Comparison of ENCODE assay signal across 22 cellular contexts in the genomic region with DNA sequence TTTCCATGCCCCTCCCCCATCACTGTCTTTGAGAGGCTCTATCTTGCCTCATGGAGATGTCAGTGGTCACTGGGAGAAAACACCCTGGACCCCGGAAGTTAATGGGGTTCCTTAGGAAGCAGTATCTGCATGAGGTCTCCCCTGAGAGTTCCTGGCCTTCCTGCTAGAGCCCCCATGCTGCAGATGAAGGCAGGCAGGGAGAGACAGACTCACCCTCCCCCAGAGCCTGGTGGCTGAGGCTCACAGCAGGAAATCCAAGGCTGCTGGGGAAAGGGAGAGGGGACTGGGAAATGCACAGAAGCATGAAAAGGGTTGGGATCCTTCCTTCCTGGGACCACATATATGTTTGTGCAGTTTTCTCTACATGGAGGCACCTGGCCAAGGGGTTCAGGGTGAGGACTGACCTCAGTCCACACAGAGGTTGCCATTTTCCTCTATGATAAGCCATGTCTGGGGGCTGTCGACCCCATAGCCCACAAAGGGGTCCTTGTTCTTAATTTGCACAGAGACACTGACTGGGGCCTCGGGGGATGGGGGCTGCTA.
A peak's percentile ranks its signal among the peaks of the same experiment; 100 is the strongest.
DNase-seq lines count a peak whose midpoint lies in the region; ATAC-seq and TF ChIP-seq lines count a peak whose summit lies in the region.
"Had no signal": no experiment of that assay in that cellular context is flagged by ENCODE, and none has a peak within 500 bp of the region (broad histone marks: within the 10 kb centered on the region; RNA-seq: fewer than 3 reads in every experiment).

No MANE protein-coding gene starts in this region.

- H3K79me2 ChIP-seq in hepatocyte = no peaks in the 10 kb centered on the region

- peak overlapping the region; percentile 90 for H3K27ac ChIP-seq in hepatocyte
- H3K27ac ChIP-seq: A549, C4-2B, HL-60, PC-9, RWPE1 had no signal

- H3K27me3 ChIP-seq in Caco-2 (replicated peaks; ENCODE audit: control insufficient read depth, insufficient read depth, low read length) = no peaks in the 10 kb centered on the region; the same call in 1 of the 2 replicates
- no peaks in the 10 kb centered on the region for H3K27me3 ChIP-seq in hepatocyte
- H3K27me3 ChIP-seq: MG63 had no signal

- H3K4me1 ChIP-seq in Caco-2 (peaks cover 29% of the 10 kb centered on the region), hepatocyte (ENCODE audit: insufficient read depth) (peaks cover 19% of the 10 kb centered on the region)
- H3K4me1 ChIP-seq: A549 had no signal

- no TSS peak for BruUV-seq in Caco-2 (replicated peaks; lab: Mats Ljungman, UMichigan)

- CTCF ChIA-PET in Caco-2 (lab: Charles Lee) = no interaction called here
- CTCF ChIA-PET in WTC11 (lab: Charles Lee) = interaction anchor here (1.8 kb wide), 1 partner anchor 12 kb away, joined by 4 read pairs; no protein-coding TSS in a partner anchor
- CTCF ChIA-PET in activated CD8-positive, alpha-beta T cell treated with anti-CD3 and anti-CD28 coated beads for 36 hours (lab: Charles Lee) = no interaction called here

- H3K4me3 Mint-ChIP-seq in Caco-2 (ENCODE audit: unreplicated experiment) = no peak overlapping the region
- no peak overlapping the region for H3K4me3 Mint-ChIP-seq in WTC11
- no peak overlapping the region for H3K4me3 Mint-ChIP-seq in osteocyte (ENCODE audit: unreplicated experiment)
- H3K4me3 Mint-ChIP-seq in activated CD8-positive, alpha-beta T cell treated with anti-CD3 and anti-CD28 coated beads for 36 hours = no peak overlapping the region
- H3K4me3 Mint-ChIP-seq: IgD-negative memory B cell had no signal

- DNase-seq in Caco-2 (no peak), WTC11 (ENCODE audit: low spot score) (no peak), hepatocyte (ENCODE audit: low spot score) (no peak), osteocyte (ENCODE audit: extremely low spot score, unreplicated experiment) (peak; percentile 44), NCI-H2227 (lab: John Stamatoyannopoulos, UW; ENCODE audit: unreplicated experiment) (no peak), NOMO-1 treated with DMSO at 0.1 percent for 48 hours (lab: John Stamatoyannopoulos, UW; ENCODE audit: unreplicated experiment) (no peak)
- no peak for DNase-seq in activated CD8-positive, alpha-beta T cell treated with anti-CD3 and anti-CD28 coated beads for 36 hours
- DNase-seq: DMS79 treated with DMSO at 0.1 percent for 48 hours, Kasumi-1, MG63, NCI-H1092 treated with DMSO at 0.1 percent for 48 hours, NCI-H2081 treated with DMSO at 0.1 percent for 48 hours, NCI-H2227 treated with DMSO at 0.1 percent for 48 hours, NCI-H524, PC-9, SIG-M5 had no signal

- H3K9me3 Mint-ChIP-seq in Caco-2 (ENCODE audit: unreplicated experiment) (no peaks in the 10 kb centered on the region), WTC11 (no peaks in the 10 kb centered on the region), osteocyte (ENCODE audit: unreplicated experiment) (no peaks in the 10 kb centered on the region)
- no peaks in the 10 kb centered on the region for H3K9me3 Mint-ChIP-seq in activated CD8-positive, alpha-beta T cell treated with anti-CD3 and anti-CD28 coated beads for 36 hours

- no peaks in the 10 kb centered on the region; the same call in 1 of the 2 replicates for H3K9me3 ChIP-seq in Caco-2
- no peaks in the 10 kb centered on the region for H3K9me3 ChIP-seq in hepatocyte (ENCODE audit: low read depth)
- H3K9me3 ChIP-seq: A549, HAP-1, MG63 had no signal

- no peaks in the 10 kb centered on the region for H3K4me1 Mint-ChIP-seq in Caco-2 (ENCODE audit: low read depth, unreplicated experiment)
- peaks cover 24% of the 10 kb centered on the region for H3K4me1 Mint-ChIP-seq in WTC11
- H3K4me1 Mint-ChIP-seq in osteocyte (ENCODE audit: unreplicated experiment) = no peaks in the 10 kb centered on the region
- H3K4me1 Mint-ChIP-seq in activated CD8-positive, alpha-beta T cell treated with anti-CD3 and anti-CD28 coated beads for 36 hours (ENCODE audit: low read depth) = no peaks in the 10 kb centered on the region
- H3K4me1 Mint-ChIP-seq: IgD-negative memory B cell had no signal

- H3K4me3 ChIP-seq in Caco-2 (ENCODE audit: low read depth, low read length) (no peak overlapping the region), hepatocyte (no peak overlapping the region)
- H3K4me3 ChIP-seq: A549, HAP-1, MG63, PC-9 had no signal

- H3K36me3 Mint-ChIP-seq in Caco-2 (ENCODE audit: insufficient read depth, unreplicated experiment) (no peaks in the 10 kb centered on the region), WTC11 (no peaks in the 10 kb centered on the region), osteocyte (ENCODE audit: unreplicated experiment) (no peaks in the 10 kb centered on the region)
- H3K36me3 Mint-ChIP-seq in activated CD8-positive, alpha-beta T cell treated with anti-CD3 and anti-CD28 coated beads for 36 hours (ENCODE audit: low read depth) = no peaks in the 10 kb centered on the region
- H3K36me3 Mint-ChIP-seq: IgD-negative memory B cell had no signal

- 0 out of 2 replicates have a peak, but pooled peaks have one; percentile 21 for ATAC-seq in WTC11
- no peak for ATAC-seq in activated CD8-positive, alpha-beta T cell treated with anti-CD3 and anti-CD28 coated beads for 36 hours
- ATAC-seq: A549 had no signal

- no peaks in the 10 kb centered on the region for H3K9me2 ChIP-seq in hepatocyte (replicated peaks; ENCODE audit: insufficient read depth)

- 78% methylated on average over 3 of the region's 3 CpGs for WGBS in hepatocyte (ENCODE audit: low lambda C conversion rate, missing lambda C conversion rate)

- no peaks in the 10 kb centered on the region for H4K20me1 ChIP-seq in hepatocyte (ENCODE audit: insufficient read depth, poor library complexity, severe bottlenecking)

- intact Hi-C loops in Caco-2 (cut with micrococcal nuclease; ENCODE audit: unreplicated experiment) = no loop called here
- intact Hi-C loops in activated CD8-positive, alpha-beta T cell treated with anti-CD3 and anti-CD28 coated beads for 36 hours (cut with micrococcal nuclease) = no loop called here

- TF ChIP-seq CTCF in Caco-2 (IDR thresholded peaks at IDR 0.05; ENCODE audit: insufficient read depth in 1 of 2, low read depth in 1 of 2, low read length in 1 of 2, severe bottlenecking in 1 of 2, unreplicated experiment in 1 of 2) (no peak), WTC11 (IDR thresholded peaks at IDR 0.05) (no peak), hepatocyte (IDR thresholded peaks at IDR 0.05; ENCODE audit: poor library complexity) (no peak), osteocyte (IDR thresholded peaks at IDR 0.05) (no peak)
- TF ChIP-seq CTCF in activated CD8-positive, alpha-beta T cell treated with anti-CD3 and anti-CD28 coated beads for 36 hours (IDR thresholded peaks at IDR 0.05) = no peak

- H3K27ac Mint-ChIP-seq in Caco-2 (ENCODE audit: unreplicated experiment) (peak overlapping the region; percentile 21), WTC11 (no peak overlapping the region), osteocyte (ENCODE audit: unreplicated experiment) (no peak overlapping the region)
- H3K27ac Mint-ChIP-seq in activated CD8-positive, alpha-beta T cell treated with anti-CD3 and anti-CD28 coated beads for 36 hours = no peak overlapping the region
- H3K27ac Mint-ChIP-seq: IgD-negative memory B cell had no signal

- H3K27me3 Mint-ChIP-seq in Caco-2 (ENCODE audit: insufficient read depth, unreplicated experiment) (no peaks in the 10 kb centered on the region), WTC11 (ENCODE audit: low read depth) (peaks cover 7% of the 10 kb centered on the region), osteocyte (ENCODE audit: unreplicated experiment) (peaks cover 24% of the 10 kb centered on the region)
- H3K27me3 Mint-ChIP-seq in activated CD8-positive, alpha-beta T cell treated with anti-CD3 and anti-CD28 coated beads for 36 hours = peaks cover 9% of the 10 kb centered on the region

- H3K36me3 ChIP-seq in Caco-2 (ENCODE audit: control insufficient read depth, insufficient read depth, low read length) (no peaks in the 10 kb centered on the region), hepatocyte (replicated peaks; ENCODE audit: insufficient read depth, low read depth) (no peaks in the 10 kb centered on the region)
- H3K36me3 ChIP-seq: HAP-1, MG63 had no signal

- H3K4me2 ChIP-seq in hepatocyte = no peak overlapping the region
- H3K4me2 ChIP-seq: A549, PC-9 had no signal

- no peak overlapping the region for H2AFZ ChIP-seq in hepatocyte
- H2AFZ ChIP-seq: PC-9 had no signal

- POLR2A ChIA-PET in Caco-2 (lab: Charles Lee) = no interaction called here
- POLR2A ChIA-PET in WTC11 (lab: Charles Lee) = interaction anchor here (1.9 kb wide), 1 partner anchor 12 kb away, joined by 4 read pairs; no protein-coding TSS in a partner anchor
- POLR2A ChIA-PET in activated CD8-positive, alpha-beta T cell treated with anti-CD3 and anti-CD28 coated beads for 36 hours (lab: Charles Lee) = no interaction called here

TF ChIP-seq in WTC11, 78 proteins besides CTCF, POLR2A, EP300 and RAD21 (continues in another document):
- TF ChIP-seq, protein P1, sequence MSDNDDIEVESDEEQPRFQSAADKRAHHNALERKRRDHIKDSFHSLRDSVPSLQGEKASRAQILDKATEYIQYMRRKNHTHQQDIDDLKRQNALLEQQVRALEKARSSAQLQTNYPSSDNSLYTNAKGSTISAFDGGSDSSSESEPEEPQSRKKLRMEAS (CRISPR knock-in tag; IDR thresholded peaks at IDR 0.05) = no peak
- no peak for TF ChIP-seq EMX1 (CRISPR knock-in tag; IDR thresholded peaks at IDR 0.05)
- TF ChIP-seq, protein P2, sequence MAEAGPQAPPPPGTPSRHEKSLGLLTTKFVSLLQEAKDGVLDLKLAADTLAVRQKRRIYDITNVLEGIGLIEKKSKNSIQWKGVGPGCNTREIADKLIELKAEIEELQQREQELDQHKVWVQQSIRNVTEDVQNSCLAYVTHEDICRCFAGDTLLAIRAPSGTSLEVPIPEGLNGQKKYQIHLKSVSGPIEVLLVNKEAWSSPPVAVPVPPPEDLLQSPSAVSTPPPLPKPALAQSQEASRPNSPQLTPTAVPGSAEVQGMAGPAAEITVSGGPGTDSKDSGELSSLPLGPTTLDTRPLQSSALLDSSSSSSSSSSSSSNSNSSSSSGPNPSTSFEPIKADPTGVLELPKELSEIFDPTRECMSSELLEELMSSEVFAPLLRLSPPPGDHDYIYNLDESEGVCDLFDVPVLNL (CRISPR knock-in tag; IDR thresholded peaks at IDR 0.05; ENCODE audit: borderline replicate concordance, low read depth) = no peak
